Comparison of ENCODE assay signal across 8 cellular contexts in genomic region chr22:44026630-44027511, GRCh38. TPM values are rescaled to one million over a fixed set of nuclear protein-coding genes. Genes with fewer than 3 reads are reported as not detected.
DNase-seq lines count a peak whose midpoint lies in the region; ATAC-seq and TF ChIP-seq lines count a peak whose summit lies in the region.

No MANE protein-coding gene starts in this region.

- 45 to 56% methylated on average over 25 to 28 of the region's 28 CpGs for WGBS in lower leg skin, 2 donors

- TF ChIP-seq CTCF in GM12865 (IDR thresholded peaks at IDR 0.05; ENCODE audit: insufficient read depth, low read depth, low read length, missing control alignments) (no peak), lower leg skin (IDR thresholded peaks at IDR 0.05) (no peak)

- peak overlapping the region; percentile 69 for H3K27ac ChIP-seq in SJCRH30

- DNase-seq in GM12865 (ENCODE audit: low read depth), result peak; percentile 96
- DNase-seq in SJCRH30, result peak; percentile 53 to 57
- peak; percentile 61 to 72 for DNase-seq in activated naive CD4-positive, alpha-beta T cell treated with anti-CD3 and anti-CD28 coated beads, Interleukin-2, amount 50 U/mL, for 72 hours (ENCODE audit: low spot score in 2 of 2)
- DNase-seq in lower leg skin (ENCODE audit: low spot score in 2 of 2), result peak; percentile 85 to 97
- DNase-seq in stimulated activated CD8-positive, alpha-beta memory T cell treated with anti-CD3 and anti-CD28 coated beads, Interleukin-12 subunit alpha, Interleukin-12 subunit beta, amount 100 ng/mL, for 24 hours (ENCODE audit: extremely low read depth), result peak; percentile 32
- DNase-seq in NCI-H510A (lab: John Stamatoyannopoulos, UW), result no peak

- no peaks in the 10 kb centered on the region for H3K27me3 ChIP-seq in SJCRH30

- H3K9me3 Mint-ChIP-seq in activated naive CD4-positive, alpha-beta T cell treated with anti-CD3 and anti-CD28 coated beads, Interleukin-2, amount 50 U/mL, for 72 hours, result no peaks in the 10 kb centered on the region

- TF ChIP-seq POLR2A in lower leg skin (IDR thresholded peaks at IDR 0.05), result no peak

- peaks cover 0 to 13% of the 10 kb centered on the region in 2 donors for H3K36me3 Mint-ChIP-seq in activated naive CD4-positive, alpha-beta T cell treated with anti-CD3 and anti-CD28 coated beads, Interleukin-2, amount 50 U/mL, for 72 hours

- intact Hi-C loops in lower leg skin (cut with DNase I; ENCODE audit: low total_unique reads), result no loop called here

- ATAC-seq in HG02642 (IDR thresholded peaks at IDR 0.05; ENCODE audit: poor library complexity, unreplicated experiment) (peak; percentile 50), SK-N-SH treated with all-trans-retinoic acid at 6 μM for 48 hours (no peak)
- peak; percentile 70 to 76 for ATAC-seq in activated naive CD4-positive, alpha-beta T cell treated with anti-CD3 and anti-CD28 coated beads, Interleukin-2, amount 50 U/mL, for 72 hours

- peaks cover 7% of the 10 kb centered on the region; the same call in 1 of the 2 replicates for H3K4me1 ChIP-seq in SJCRH30

- peak overlapping the region; percentile 79 for H3K4me3 ChIP-seq in GM12865 (ENCODE audit: low read depth, low read length)
- H3K4me3 ChIP-seq in SJCRH30, result peak overlapping the region; percentile 32
- H3K4me3 ChIP-seq in lower leg skin (ENCODE audit: low read depth, poor library complexity, severe bottlenecking), result no peak overlapping the region

- H3K9me3 ChIP-seq in SJCRH30 (replicated peaks), result no peaks in the 10 kb centered on the region

- H3K36me3 ChIP-seq in SJCRH30, result no peaks in the 10 kb centered on the region

- peak overlapping the region; percentile 86 to 98 for H3K27ac Mint-ChIP-seq in activated naive CD4-positive, alpha-beta T cell treated with anti-CD3 and anti-CD28 coated beads, Interleukin-2, amount 50 U/mL, for 72 hours

TF ChIP-seq in SK-N-SH treated with all-trans-retinoic acid at 6 μM for 48 hours, 23 proteins besides CTCF, POLR2A, EP300 and RAD21:
- no peak for TF ChIP-seq SNAI2 (CRISPR knock-in tag; IDR thresholded peaks at IDR 0.05)
- TF ChIP-seq RARB (CRISPR knock-in tag; IDR thresholded peaks at IDR 0.05), result no peak

RNA-seq across cellular contexts. Expression of gene PARVB, which starts 2.8 kb away (rescaled TPM):
- total RNA-seq in SJCRH30 (2014; rRNA removed; shearing (Covaris generic)), result not detected in 2 replicates
- total RNA-seq in activated naive CD4-positive, alpha-beta T cell treated with anti-CD3 and anti-CD28 coated beads, Interleukin-2, amount 50 U/mL, for 72 hours, result 10 to 100 TPM; 21.6 to 73.7 TPM
- 10 to 100 TPM; 10.5 to 25.1 (median 14.6) TPM for total RNA-seq in lower leg skin

Comparison
In these comparisons a context has a peak if more than half of its experiments do, and no peak if none do; other contexts are left out.
1. RNA of gene PARVB, which starts 2.8 kb away (total RNA-seq): 21.6 to 73.7 TPM in activated naive CD4-positive, alpha-beta T cell treated with anti-CD3 and anti-CD28 coated beads, Interleukin-2, amount 50 U/mL, for 72 hours and 10.5 to 25.1 TPM in lower leg skin; not detected in SJCRH30; every median in the first group is over 10 times any median in the second.